8 cellular contexts compared by ENCODE assay signal in the genomic region with DNA sequence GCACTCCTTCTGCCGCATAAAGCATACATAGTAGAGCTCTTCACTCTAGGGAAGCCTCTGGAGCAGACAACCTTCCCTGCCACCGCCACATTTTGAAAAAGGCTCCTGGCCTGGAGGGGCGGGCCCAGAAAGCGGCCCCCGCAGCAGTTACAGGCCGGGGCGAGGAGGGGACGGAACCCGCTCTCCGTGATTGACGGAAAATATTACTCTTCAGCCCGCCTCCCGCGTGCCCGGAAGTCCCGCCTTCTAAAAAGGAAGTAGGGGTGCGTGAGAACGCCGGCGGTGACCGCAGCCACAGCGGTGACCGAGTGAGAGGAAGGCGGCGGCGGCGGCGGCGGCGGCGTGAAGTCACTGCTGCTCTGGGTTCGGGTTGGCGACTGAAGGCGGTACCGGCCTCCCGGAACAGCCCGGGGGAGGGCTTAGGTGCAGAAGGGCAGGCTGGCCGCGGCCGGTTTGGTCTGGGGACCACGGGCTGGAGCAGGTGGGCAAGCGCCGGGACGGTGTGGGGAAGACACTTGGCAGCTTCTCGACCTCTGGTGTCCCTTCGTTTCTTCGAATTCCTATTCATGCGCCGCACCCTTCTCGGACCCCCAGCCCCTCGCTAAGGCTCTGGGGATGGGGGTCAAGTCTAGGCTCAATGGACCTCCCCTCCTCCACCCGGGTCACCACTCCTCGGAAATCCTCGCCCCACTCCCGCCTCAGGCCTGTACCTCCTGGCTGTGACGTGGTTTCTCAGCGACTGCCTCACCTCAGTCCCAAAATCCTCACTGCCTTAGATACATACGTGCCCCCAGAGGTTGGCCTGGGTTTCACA. TPM values are rescaled to one million over a fixed set of nuclear protein-coding genes. Genes with fewer than 3 reads are reported as not detected.
DNase-seq lines count a peak whose midpoint lies in the region; ATAC-seq and TF ChIP-seq lines count a peak whose summit lies in the region.

TSS of gene HCCS (plus strand) at position 295 of the 814 bp plus-strand sequence. CDS start 729 bp downstream, outside the sequence.

- H3K4me1 ChIP-seq in adipocyte (ENCODE audit: control insufficient read depth, insufficient read depth, low read length) (peaks cover 14% of the 10 kb centered on the region), cardiac muscle cell (ENCODE audit: low read depth) (no peaks in the 10 kb centered on the region), upper lobe of right lung (peaks cover 5% of the 10 kb centered on the region)

- peak; percentile 92 for ATAC-seq in HG02678 (IDR thresholded peaks at IDR 0.05; ENCODE audit: unreplicated experiment)
- peak; percentile 98 for ATAC-seq in upper lobe of right lung

- DNase-seq in NCI-H128 (lab: John Stamatoyannopoulos, UW; ENCODE audit: unreplicated experiment) (peak; percentile 79), T follicular helper cell (ENCODE audit: low read depth) (peak; percentile 73), adipocyte (ENCODE audit: low read depth) (peak; percentile 90), cardiac muscle cell (ENCODE audit: low read depth in 1 of 2, low spot score in 1 of 2) (peak; percentile 84 to 86), posterior cingulate gyrus (peak; percentile 73 to 97 (median 83)), upper lobe of right lung (peak; percentile 90)

- H3K27me3 ChIP-seq in adipocyte (replicated peaks; ENCODE audit: control insufficient read depth, insufficient read depth, low read length) (no peaks in the 10 kb centered on the region), cardiac muscle cell (no peaks in the 10 kb centered on the region), upper lobe of right lung (no peaks in the 10 kb centered on the region)

- H3K4me3 ChIP-seq in GM12875 (ENCODE audit: low read depth, low read length) (peak within 1 kb of the TSS; percentile 74), adipocyte (ENCODE audit: low read length) (peak within 1 kb of the TSS; percentile 87), cardiac muscle cell (peak within 1 kb of the TSS; percentile 85), upper lobe of right lung (peak within 1 kb of the TSS; percentile 68)

- H3K9me3 ChIP-seq in adipocyte (ENCODE audit: control insufficient read depth, low read length): no peaks in the 10 kb centered on the region
- H3K9me3 ChIP-seq in cardiac muscle cell (ENCODE audit: low read depth): no peaks in the 10 kb centered on the region
- no peaks in the 10 kb centered on the region for H3K9me3 ChIP-seq in upper lobe of right lung

- peak within 1 kb of the TSS; percentile 95 for H3K27ac ChIP-seq in cardiac muscle cell
- peak within 1 kb of the TSS; percentile 81 for H3K27ac ChIP-seq in upper lobe of right lung

- H3K36me3 ChIP-seq in adipocyte (ENCODE audit: control insufficient read depth, insufficient read depth, low read length, severe bottlenecking) (peaks cover 20% of the 10 kb centered on the region), cardiac muscle cell (peaks cover 13% of the 10 kb centered on the region), upper lobe of right lung (peaks cover 16% of the 10 kb centered on the region)

- H3K9ac ChIP-seq in adipocyte (ENCODE audit: low read length): peak within 1 kb of the TSS; percentile 93

- intact Hi-C loops in posterior cingulate gyrus (cut with DNase I) (no loop called here), upper lobe of right lung (cut with DNase I) (no loop called here)

- TF ChIP-seq CTCF in GM12875 (IDR thresholded peaks at IDR 0.05; ENCODE audit: borderline replicate concordance, insufficient read depth, low read depth, low read length): no peak
- TF ChIP-seq CTCF in cardiac muscle cell (IDR thresholded peaks at IDR 0.05; ENCODE audit: low read depth, low read length): no peak
- no peak for TF ChIP-seq CTCF in upper lobe of right lung (IDR thresholded peaks at IDR 0.05)

RNA-seq across cellular contexts. Expression of gene HCCS, which starts in this region (rescaled TPM):
- 13.6 and 19.2 TPM in 2 replicates for total RNA-seq in cardiac muscle cell
- 39.0 and 40.5 TPM in 2 replicates for polyA plus RNA-seq in cardiac muscle cell
- 19.4 TPM for total RNA-seq in upper lobe of right lung

Comparison
In these comparisons a context has a peak if more than half of its experiments do, and no peak if none do; other contexts are left out.
1. Peak in every context shown above with its lines: DNase-seq, ATAC-seq, H3K4me3 ChIP-seq and H3K27ac ChIP-seq.